ENCODE assay signal across 8 cellular contexts in genomic region chr4:159455675-159456235, GRCh38.
A peak's percentile ranks its signal among the peaks of the same experiment; 100 is the strongest.
DNase-seq lines count a peak whose midpoint lies in the region; ATAC-seq, FAIRE-seq and TF ChIP-seq lines count a peak whose summit lies in the region.

No MANE protein-coding gene starts in this region.

- no peaks in the 10 kb centered on the region for H3K9me3 ChIP-seq in GM12878 (replicated peaks; ENCODE audit: control insufficient read depth, insufficient read depth, low read length)
- H3K9me3 ChIP-seq in lower lobe of right lung = no peaks in the 10 kb centered on the region

- POLR2A ChIA-PET in GM12878 (lab: Charles Lee) = no interaction called here

- peak; percentile 46 for TF ChIP-seq RAD21 in GM12878 (IDR thresholded peaks at IDR 0.05; ENCODE audit: insufficient read depth, low read depth, low read length)

- peak; percentile 51 to 67 (median 65) for TF ChIP-seq CTCF in GM12878 (IDR thresholded peaks at IDR 0.05 in 2 of 3, conservative IDR thresholded peaks at IDR 0.05 in 1 of 3; ENCODE audit: control insufficient read depth in 2 of 3, extremely low read depth in 1 of 3, insufficient read depth in 1 of 3, low read depth in 3 of 3, low read length in 3 of 3)
- peak; percentile 55 for TF ChIP-seq CTCF in lower lobe of right lung (IDR thresholded peaks at IDR 0.05)

- CTCF ChIA-PET in GM12878 (lab: Yijun Ruan, JAX) = interaction anchor here (0.6 to 2.0 kb wide), 11 partner anchors 8 to 1207 kb away, joined by 3 to 12 read pairs (median 4); no protein-coding TSS in a partner anchor

- no peaks in the 10 kb centered on the region for H3K79me2 ChIP-seq in GM12878 (ENCODE audit: control insufficient read depth, insufficient read depth, low read length)

- H3K4me2 ChIP-seq in GM12878 (ENCODE audit: control insufficient read depth, insufficient read depth) = no peak overlapping the region

- ATAC-seq in HG02588 (IDR thresholded peaks at IDR 0.05; ENCODE audit: unreplicated experiment) (peak; percentile 55), GM12878 (peak; percentile 69), lower lobe of right lung (no peak)

- H3K4me1 ChIP-seq in GM12878 (ENCODE audit: control insufficient read depth, insufficient read depth, low read length) (no peaks in the 10 kb centered on the region), lower lobe of right lung (no peaks in the 10 kb centered on the region)

- H2AFZ ChIP-seq in GM12878 (ENCODE audit: control insufficient read depth, low read depth, low read length) = no peak overlapping the region; the same call in none of the 2 replicates

- 19% methylated on average over 3 of the region's 3 CpGs for WGBS in GM12878 (ENCODE audit: insufficient coverage, insufficient replicate concordance, low lambda C conversion rate, missing lambda C conversion rate)

- no peak for TF ChIP-seq POLR2A in GM12878 (IDR thresholded peaks at IDR 0.05; ENCODE audit: low read depth, low read length)

- BruUV-seq in GM12878 (replicated peaks; lab: Mats Ljungman, UMichigan) = no TSS peak

- DNase-seq in NOMO-1 treated with DMSO at 0.1 percent for 48 hours (lab: John Stamatoyannopoulos, UW; ENCODE audit: unreplicated experiment) (peak; percentile 57), NOMO-1 treated with dmso at 0.1 percent for 144 hours (lab: John Stamatoyannopoulos, UW; ENCODE audit: unreplicated experiment) (no peak), NCI-H2196 treated with DMSO at 0.1 percent for 48 hours (lab: John Stamatoyannopoulos, UW; ENCODE audit: unreplicated experiment) (peak; percentile 0), GM12878 (ENCODE audit: low read depth, low spot score) (no peak), lower lobe of right lung (no peak), OCI-M2 (lab: John Stamatoyannopoulos, UW; ENCODE audit: unreplicated experiment) (no peak)
- no peak for DNase-seq in stimulated activated CD4-positive, alpha-beta T cell treated with anti-CD3 and anti-CD28 coated beads, Interleukin-2, amount 100 ng/mL, for 48 hours

- no peak for TF ChIP-seq EP300 in GM12878 (IDR thresholded peaks at IDR 0.05; ENCODE audit: borderline replicate concordance in 1 of 2, control insufficient read depth in 1 of 2, low read depth in 2 of 2, low read length in 2 of 2)

- in situ Hi-C loops in GM12878 (cut with MboI) = no loop called here

- H3K4me3 ChIP-seq in GM12878 = no peak overlapping the region
- no peak overlapping the region for H3K4me3 ChIP-seq in lower lobe of right lung

- no peak for FAIRE-seq in GM12878 (lab: Jason Lieb, UNC)

- SMC1A ChIA-PET in GM12878 (lab: Charles Lee; ENCODE audit: uncharacterized antibody, unreplicated experiment) = interaction anchor here (0.8 to 1.0 kb wide), 2 partner anchors 45 to 439 kb away, joined by 3 to 4 read pairs; no protein-coding TSS in a partner anchor

- H3K27me3 ChIP-seq in GM12878 (replicated peaks in 1 of 2; ENCODE audit: control insufficient read depth in 2 of 2, insufficient read depth in 2 of 2, low read length in 1 of 2) (no peaks in the 10 kb centered on the region), lower lobe of right lung (ENCODE audit: low read depth) (no peaks in the 10 kb centered on the region)

- no peaks in the 10 kb centered on the region for H4K20me1 ChIP-seq in GM12878 (ENCODE audit: control insufficient read depth, insufficient read depth)

- no peak overlapping the region for H3K9ac ChIP-seq in GM12878 (ENCODE audit: control insufficient read depth, insufficient read depth, low read length)

- RAD21 ChIA-PET in GM12878 (lab: Charles Lee; ENCODE audit: unreplicated experiment) = no interaction called here

- intact Hi-C loops in GM12878 (cut with micrococcal nuclease; ENCODE audit: unreplicated experiment) (no loop called here), lower lobe of right lung (cut with DNase I) (no loop called here)

- H3K36me3 ChIP-seq in GM12878 (ENCODE audit: control insufficient read depth in 2 of 2, insufficient read depth in 2 of 2, low read length in 1 of 2) (no peaks in the 10 kb centered on the region), lower lobe of right lung (no peaks in the 10 kb centered on the region)

- H3K27ac ChIP-seq in GM12878 (ENCODE audit: control insufficient read depth, insufficient read depth) = no peak overlapping the region
- H3K27ac ChIP-seq in lower lobe of right lung = no peak overlapping the region

TF ChIP-seq in GM12878, 131 proteins besides CTCF, POLR2A, EP300 and RAD21:
- TF ChIP-seq RUNX3 (IDR thresholded peaks at IDR 0.05; ENCODE audit: low read length) = peak; percentile 42; the same call in 1 of the 2 replicates
- TF ChIP-seq E2F4 (IDR thresholded peaks at IDR 0.05; ENCODE audit: low read depth, low read length) = no peak

Comparison
In these comparisons a context has a peak if more than half of its experiments do, and no peak if none do; other contexts are left out.
1. DNase-seq: peak in NOMO-1 treated with DMSO at 0.1 percent for 48 hours (single experiment) and NCI-H2196 treated with DMSO at 0.1 percent for 48 hours (single experiment); none in NOMO-1 treated with dmso at 0.1 percent for 144 hours (single experiment), GM12878 (single experiment), lower lobe of right lung (single experiment), OCI-M2 (single experiment) and stimulated activated CD4-positive, alpha-beta T cell treated with anti-CD3 and anti-CD28 coated beads, Interleukin-2, amount 100 ng/mL, for 48 hours (0 of 2).
2. ATAC-seq: peak in HG02588 (single experiment) and GM12878 (single experiment); none in lower lobe of right lung (0 of 2).